Comparison of ENCODE assay signal across 12 cellular contexts in the genomic region with DNA sequence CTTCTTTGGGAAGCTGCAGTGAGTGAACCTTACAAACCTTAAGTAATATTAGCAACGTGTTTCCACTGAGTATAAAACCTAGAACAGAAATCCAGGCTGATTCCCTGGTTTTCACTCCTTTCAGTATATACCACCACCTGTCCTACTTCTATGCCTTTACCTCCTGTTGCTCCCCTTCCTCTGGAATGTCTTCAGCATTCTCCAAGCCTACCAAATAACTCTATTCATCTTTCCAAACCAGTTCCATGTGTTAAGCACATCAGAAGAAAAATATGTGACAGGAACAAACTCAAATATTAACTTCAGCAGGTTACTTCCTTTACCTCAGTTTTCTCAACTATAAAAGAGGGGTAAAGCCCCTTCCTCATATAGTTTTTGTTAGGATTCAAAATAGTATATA. TPM values are rescaled to one million over a fixed set of nuclear protein-coding genes. Genes with fewer than 3 reads are reported as not detected.
DNase-seq lines count a peak whose midpoint lies in the region; ATAC-seq and TF ChIP-seq lines count a peak whose summit lies in the region.
"Had no signal": no experiment of that assay in that cellular context is flagged by ENCODE, and none has a peak within 500 bp of the region (broad histone marks: within the 10 kb centered on the region; RNA-seq: fewer than 3 reads in every experiment).

No MANE protein-coding gene starts in this region.

- POLR2A ChIA-PET in WTC11 (lab: Charles Lee), result no interaction called here

- no CpG with 5 or more reads among the region's 1 CpG for WGBS in mesendoderm (ENCODE audit: extremely low coverage, insufficient coverage, low lambda C conversion rate)
- WGBS in suprapubic skin, result 26% methylated on average over 1 of the region's 1 CpG

- H3K9me3 Mint-ChIP-seq in GM23338 (no peaks in the 10 kb centered on the region), WTC11 (no peaks in the 10 kb centered on the region)
- H3K9me3 Mint-ChIP-seq: immature natural killer cell had no signal

- H4K8ac ChIP-seq in mesendoderm (ENCODE audit: low read depth, low read length), result no peak overlapping the region

- H3K36me3 Mint-ChIP-seq in GM23338 (ENCODE audit: low read depth) (no peaks in the 10 kb centered on the region), WTC11 (no peaks in the 10 kb centered on the region)

- no peak for TF ChIP-seq CTCF in GM23338 (conservative IDR thresholded peaks at IDR 0.05; ENCODE audit: low read depth in 2 of 2)
- no peak for TF ChIP-seq CTCF in WTC11 (IDR thresholded peaks at IDR 0.05)
- TF ChIP-seq CTCF in suprapubic skin (IDR thresholded peaks at IDR 0.05), result no peak

- H3K9ac ChIP-seq in mesendoderm (ENCODE audit: low read length), result no peak overlapping the region

- no peak overlapping the region for H4K5ac ChIP-seq in mesendoderm (ENCODE audit: low read length)

- peaks cover 13% of the 10 kb centered on the region; the same call in 2 of the 3 replicates for H3K4me1 Mint-ChIP-seq in GM23338
- H3K4me1 Mint-ChIP-seq in WTC11, result peaks cover 8% of the 10 kb centered on the region
- H3K4me1 Mint-ChIP-seq: immature natural killer cell had no signal

- DNase-seq in GM23338 (ENCODE audit: low spot score) (no peak), WTC11 (ENCODE audit: low spot score) (no peak), mesendoderm (peak; percentile 47), suprapubic skin (ENCODE audit: low spot score in 2 of 2) (no peak), NCI-H524 treated with DMSO at 0.1 percent for 48 hours (lab: John Stamatoyannopoulos, UW) (no peak), iPS-NIHi7 (ENCODE audit: extremely low spot score) (no peak), Ammon's horn (ENCODE audit: low spot score) (no peak), cortex of kidney (lab: John Stamatoyannopoulos, UW) (no peak)
- DNase-seq: activated gamma-delta T cell; effector memory CD4-positive, alpha-beta T cell; immature natural killer cell; NCI-H446 had no signal

- no peak overlapping the region for H3K4me3 Mint-ChIP-seq in GM23338
- no peak overlapping the region for H3K4me3 Mint-ChIP-seq in WTC11
- H3K4me3 Mint-ChIP-seq: immature natural killer cell had no signal

- H3F3A ChIP-seq in GM23338 (replicated peaks; ENCODE audit: low read depth), result no peaks in the 10 kb centered on the region

- CTCF ChIA-PET in WTC11 (lab: Charles Lee), result interaction anchor here (1.7 kb wide), 1 partner anchor 40 kb away, joined by 6 read pairs; the partner anchor contains the start of gene LIMA1

- H3K56ac ChIP-seq in mesendoderm (ENCODE audit: low read length), result no peak overlapping the region

- no peaks in the 10 kb centered on the region for H3K27me3 ChIP-seq in GM23338 (ENCODE audit: insufficient read depth)
- no peaks in the 10 kb centered on the region for H3K27me3 ChIP-seq in mesendoderm (ENCODE audit: insufficient read depth, low read length, poor library complexity)
- H3K27me3 ChIP-seq in suprapubic skin, result no peaks in the 10 kb centered on the region

- H2BK120ac ChIP-seq in mesendoderm (ENCODE audit: low read depth, low read length), result no peak overlapping the region

- TF ChIP-seq EP300 in suprapubic skin (IDR thresholded peaks at IDR 0.05), result no peak

- no peak overlapping the region for H3K18ac ChIP-seq in mesendoderm (ENCODE audit: low read length)

- H3K79me2 ChIP-seq in GM23338 (replicated peaks; ENCODE audit: insufficient read depth), result no peaks in the 10 kb centered on the region
- H3K79me2 ChIP-seq in mesendoderm (ENCODE audit: control insufficient read depth, insufficient read depth, low read length), result no peaks in the 10 kb centered on the region

- no peaks in the 10 kb centered on the region for H3K9me3 ChIP-seq in suprapubic skin

- peaks cover 2% of the 10 kb centered on the region for H3K27me3 Mint-ChIP-seq in GM23338 (ENCODE audit: insufficient read depth, low read depth, poor library complexity)
- no peaks in the 10 kb centered on the region for H3K27me3 Mint-ChIP-seq in WTC11 (ENCODE audit: low read depth)

- H3K4me2 ChIP-seq in GM23338, result no peak overlapping the region
- no peak overlapping the region for H3K4me2 ChIP-seq in mesendoderm (ENCODE audit: low read length)

- H2AK5ac ChIP-seq in mesendoderm (ENCODE audit: low read length), result no peak overlapping the region

- no peak for TF ChIP-seq POLR2A in suprapubic skin (IDR thresholded peaks at IDR 0.05)

- no peaks in the 10 kb centered on the region for H3K79me1 ChIP-seq in mesendoderm (ENCODE audit: low read length)

- H4K20me1 ChIP-seq in GM23338 (replicated peaks; ENCODE audit: insufficient read depth), result no peaks in the 10 kb centered on the region

- H2BK15ac ChIP-seq in mesendoderm (replicated peaks; ENCODE audit: low read depth), result no peak overlapping the region

- no peaks in the 10 kb centered on the region for H3K9me2 ChIP-seq in GM23338 (ENCODE audit: insufficient read depth)

- H3K4me3 ChIP-seq in GM23338 (no peak overlapping the region), mesendoderm (ENCODE audit: low read length) (no peak overlapping the region), suprapubic skin (no peak overlapping the region)

- no peak overlapping the region for H2BK5ac ChIP-seq in mesendoderm (ENCODE audit: low read length)

- ATAC-seq in GM23338, result peak; percentile 65
- ATAC-seq in WTC11, result peak; percentile 34; the same call in 1 of the 2 replicates

- H3K27ac Mint-ChIP-seq in GM23338 (no peak overlapping the region; the same call in 1 of the 2 replicates), WTC11 (no peak overlapping the region)
- H3K27ac Mint-ChIP-seq: immature natural killer cell had no signal

- no peak overlapping the region for H2AFZ ChIP-seq in GM23338

- H3K23ac ChIP-seq in mesendoderm (ENCODE audit: low read length), result no peak overlapping the region

- H3K27ac ChIP-seq in GM23338 (ENCODE audit: low read depth), result no peak overlapping the region; the same call in 1 of the 2 replicates
- H3K27ac ChIP-seq in mesendoderm (ENCODE audit: low read depth, low read length), result no peak overlapping the region
- H3K27ac ChIP-seq in suprapubic skin, result peak overlapping the region; percentile 73

- H3K4me1 ChIP-seq in GM23338 (ENCODE audit: insufficient read depth), result peaks cover 6% of the 10 kb centered on the region; the same call in 1 of the 2 replicates
- H3K4me1 ChIP-seq in mesendoderm (ENCODE audit: control insufficient read depth, low read depth, low read length), result peaks cover 8% of the 10 kb centered on the region
- H3K4me1 ChIP-seq in suprapubic skin, result peaks cover 62% of the 10 kb centered on the region

- H3K36me3 ChIP-seq in GM23338 (ENCODE audit: insufficient read depth), result no peaks in the 10 kb centered on the region
- H3K36me3 ChIP-seq in mesendoderm (ENCODE audit: control insufficient read depth, insufficient read depth, low read length), result no peaks in the 10 kb centered on the region
- H3K36me3 ChIP-seq in suprapubic skin, result no peaks in the 10 kb centered on the region

- H3K4ac ChIP-seq in mesendoderm (ENCODE audit: low read depth, low read length), result no peak overlapping the region

TF ChIP-seq in GM23338, 12 proteins besides CTCF, POLR2A, EP300 and RAD21 (continues in another document):
- TF ChIP-seq EZH2 (IDR thresholded peaks at IDR 0.05; ENCODE audit: low read depth, unreplicated experiment), result no peak
- no peak for TF ChIP-seq ZNF114 (CRISPR knock-in tag; IDR thresholded peaks at IDR 0.05)
- no peak for TF ChIP-seq STAT1 (IDR thresholded peaks at IDR 0.05; ENCODE audit: unreplicated experiment)
- TF ChIP-seq, protein P1, sequence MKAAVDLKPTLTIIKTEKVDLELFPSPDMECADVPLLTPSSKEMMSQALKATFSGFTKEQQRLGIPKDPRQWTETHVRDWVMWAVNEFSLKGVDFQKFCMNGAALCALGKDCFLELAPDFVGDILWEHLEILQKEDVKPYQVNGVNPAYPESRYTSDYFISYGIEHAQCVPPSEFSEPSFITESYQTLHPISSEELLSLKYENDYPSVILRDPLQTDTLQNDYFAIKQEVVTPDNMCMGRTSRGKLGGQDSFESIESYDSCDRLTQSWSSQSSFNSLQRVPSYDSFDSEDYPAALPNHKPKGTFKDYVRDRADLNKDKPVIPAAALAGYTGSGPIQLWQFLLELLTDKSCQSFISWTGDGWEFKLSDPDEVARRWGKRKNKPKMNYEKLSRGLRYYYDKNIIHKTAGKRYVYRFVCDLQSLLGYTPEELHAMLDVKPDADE (IDR thresholded peaks at IDR 0.05), result no peak

TF ChIP-seq in WTC11, 78 proteins besides CTCF, POLR2A, EP300 and RAD21 (continues in another document):
- TF ChIP-seq KAT7 (CRISPR knock-in tag; IDR thresholded peaks at IDR 0.05; ENCODE audit: borderline replicate concordance), result no peak
- TF ChIP-seq ZSCAN18 (CRISPR knock-in tag; IDR thresholded peaks at IDR 0.05), result no peak
- TF ChIP-seq RELA (CRISPR knock-in tag; IDR thresholded peaks at IDR 0.05; ENCODE audit: borderline replicate concordance), result no peak
- TF ChIP-seq ATF2 (CRISPR knock-in tag; IDR thresholded peaks at IDR 0.05; ENCODE audit: borderline replicate concordance, low read depth), result no peak

RNA-seq across cellular contexts. Expression of gene LIMA1, which starts 39.8 kb away (rescaled TPM):
- 26.3 and 29.6 TPM in 2 replicates for total RNA-seq in GM23338 (2014; rRNA removed; shearing (Covaris generic))
- polyA plus RNA-seq in GM23338 (2016; fragmentation: Nextera tagmentation; extraction: Ambion mirVana), result 24.7 and 27.7 TPM in 2 replicates
- total RNA-seq in WTC11 (2021) (30.8 to 41.2 TPM (median 31.2 TPM) in 3 replicates), suprapubic skin (100 to 1,000 TPM in 1 of 4 donors, 10 to 100 TPM in 3; 66.6 to 105 (median 89.6) TPM)
- polyA plus RNA-seq in mesendoderm (2013, experiment 1 of 2), result 94.9 TPM
- 93.3 TPM for polyA plus RNA-seq in mesendoderm (2013, experiment 2 of 2)
